ENCODE assay signal across 1 cellular context in genomic region chr7:140899883-140900282, GRCh38.
TF ChIP-seq lines count a peak whose summit lies in the region.

No MANE protein-coding gene starts in this region.

TF ChIP-seq in GM23338, 12 proteins besides CTCF, POLR2A, EP300 and RAD21 (continued from another document):
- TF ChIP-seq EZH2phosphoT487 (IDR thresholded peaks at IDR 0.05; ENCODE audit: unreplicated experiment), result no peak
TF ChIP-seq in GM23338: peak in this region for 0.
